In the genomic region with DNA sequence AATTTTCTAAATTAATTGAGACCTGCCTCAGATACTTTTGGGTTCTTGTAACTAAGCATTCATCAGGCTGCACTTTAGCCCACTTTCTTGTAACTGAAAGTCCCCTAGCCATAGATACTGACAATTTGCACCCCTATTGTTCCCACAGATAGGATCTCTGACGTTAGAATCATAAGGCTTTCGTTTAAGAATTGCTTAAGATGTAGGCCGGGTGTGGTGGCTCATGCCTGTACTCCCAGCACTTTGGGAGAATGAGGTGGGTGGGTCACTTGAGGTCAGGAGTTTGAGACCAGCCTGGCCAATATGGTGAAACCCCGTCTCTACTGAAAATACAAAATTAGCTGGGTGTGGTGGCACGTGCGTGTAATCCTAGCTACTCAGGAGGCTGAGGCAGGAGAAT, we compare ENCODE assay signal across 15 cellular contexts. TPM values are rescaled to one million over a fixed set of nuclear protein-coding genes. Genes with fewer than 3 reads are reported as not detected.
"Had no signal": no experiment of that assay in that cellular context is flagged by ENCODE, and none has a peak within 500 bp of the region (broad histone marks: within the 10 kb centered on the region; RNA-seq: fewer than 3 reads in every experiment).

No MANE protein-coding gene starts in this region.

RNA-seq across cellular contexts. Expression of gene ERVH48-1, which starts 32.7 kb away (rescaled TPM):
- total RNA-seq: dermis blood vessel endothelial cell; gastrocnemius medialis; glomerular endothelial cell; left ventricle myocardium superior; lower lobe of right lung; mucosa of descending colon; natural killer cell treated with Interleukin-12 subunit alpha and Interleukin-12 subunit beta and Interleukin-15 and Interleukin-18, amount 100 ng/mL, for 72 hours; neural crest cell; omental fat pad; posterior vena cava; pulmonary artery endothelial cell; suprapubic skin; transverse colon; ureter; vagina had no signal
